ENCODE assay signal across 8 cellular contexts in genomic region chr5:159444441-159445082, GRCh38.
A peak's percentile ranks its signal among the peaks of the same experiment; 100 is the strongest.
DNase-seq lines count a peak whose midpoint lies in the region; ATAC-seq and TF ChIP-seq lines count a peak whose summit lies in the region.

No MANE protein-coding gene starts in this region.

- H4K5ac ChIP-seq in mesendoderm (ENCODE audit: low read length) = no peak overlapping the region

- no peaks in the 10 kb centered on the region for H3K27me3 ChIP-seq in GM23248 (replicated peaks; ENCODE audit: insufficient read depth)
- no peaks in the 10 kb centered on the region for H3K27me3 ChIP-seq in mesendoderm (ENCODE audit: insufficient read depth, low read length, poor library complexity)

- no peak for ATAC-seq in HG03135 (IDR thresholded peaks at IDR 0.05; ENCODE audit: unreplicated experiment)

- H3K4ac ChIP-seq in mesendoderm (ENCODE audit: low read depth, low read length) = no peak overlapping the region

- H3K27ac ChIP-seq in GM23248 = no peak overlapping the region
- no peak overlapping the region for H3K27ac ChIP-seq in mesendoderm (ENCODE audit: low read depth, low read length)

- no peaks in the 10 kb centered on the region for H3K9me2 ChIP-seq in GM23248 (ENCODE audit: insufficient read depth)

- no peaks in the 10 kb centered on the region for H3K79me2 ChIP-seq in GM23248 (ENCODE audit: insufficient read depth)
- no peaks in the 10 kb centered on the region for H3K79me2 ChIP-seq in mesendoderm (ENCODE audit: control insufficient read depth, insufficient read depth, low read length)

- no peaks in the 10 kb centered on the region for H3K36me3 ChIP-seq in GM23248 (ENCODE audit: low read depth)
- H3K36me3 ChIP-seq in mesendoderm (ENCODE audit: control insufficient read depth, insufficient read depth, low read length) = no peaks in the 10 kb centered on the region

- no peaks in the 10 kb centered on the region for H3K9me3 ChIP-seq in GM23248 (ENCODE audit: low read depth)

- no peak overlapping the region for H3K9ac ChIP-seq in GM23248
- no peak overlapping the region for H3K9ac ChIP-seq in mesendoderm (ENCODE audit: low read length)

- no peak overlapping the region for H2BK120ac ChIP-seq in mesendoderm (ENCODE audit: low read depth, low read length)

- H3K56ac ChIP-seq in mesendoderm (ENCODE audit: low read length) = no peak overlapping the region

- no peaks in the 10 kb centered on the region for H3K4me1 ChIP-seq in GM23248 (ENCODE audit: insufficient read depth)
- H3K4me1 ChIP-seq in mesendoderm (ENCODE audit: control insufficient read depth, low read depth, low read length) = peaks cover 3% of the 10 kb centered on the region

- no peak overlapping the region for H2AFZ ChIP-seq in GM23248

- H2AK5ac ChIP-seq in mesendoderm (ENCODE audit: low read length) = no peak overlapping the region

- H3K4me2 ChIP-seq in GM23248 (ENCODE audit: unreplicated experiment) (no peak overlapping the region), mesendoderm (ENCODE audit: low read length) (no peak overlapping the region)

- DNase-seq in DMS79 (lab: John Stamatoyannopoulos, UW) = peak; percentile 17
- peak; percentile 66 for DNase-seq in GM23248
- DNase-seq in NCI-H524 treated with DMSO at 0.1 percent for 48 hours (lab: John Stamatoyannopoulos, UW) = peak; percentile 7
- peak; percentile 77 to 79 for DNase-seq in cardiac fibroblast (ENCODE audit: low read depth in 2 of 2)
- DNase-seq in mesendoderm = peak; percentile 78
- no peak for DNase-seq in activated effector memory CD4-positive, alpha-beta T cell treated with Interleukin-2 at 50 U/mL for 16 hours
- DNase-seq in stimulated activated CD4-positive, alpha-beta T cell treated with anti-CD3 and anti-CD28 coated beads, Interleukin-4, amount 100 ng/mL, for 24 hours = no peak

- no peak overlapping the region for H2BK15ac ChIP-seq in mesendoderm (replicated peaks; ENCODE audit: low read depth)

- no peak overlapping the region for H4K8ac ChIP-seq in mesendoderm (ENCODE audit: low read depth, low read length)

- in situ Hi-C loops in GM23248 (cut with MboI) = loop anchor here (10.0 to 25.0 kb wide), 3 partner anchors 282 to 520 kb away; partner anchors contain the start of gene ADRA1B

- no peaks in the 10 kb centered on the region for H4K20me1 ChIP-seq in GM23248 (ENCODE audit: insufficient read depth)

- no peak overlapping the region for H2BK5ac ChIP-seq in mesendoderm (ENCODE audit: low read length)

- WGBS in GM23248 (ENCODE audit: low coverage in 1 of 2, low lambda C conversion rate in 2 of 2, missing lambda C conversion rate in 2 of 2), 2 experiments = 50 to 56% methylated on average over 6 of the region's 6 CpGs
- WGBS in mesendoderm (ENCODE audit: extremely low coverage, insufficient coverage, low lambda C conversion rate) = 100% methylated on average over 1 of the region's 6 CpGs

- no peaks in the 10 kb centered on the region for H3F3A ChIP-seq in GM23248 (ENCODE audit: insufficient read depth)

- H3K79me1 ChIP-seq in mesendoderm (ENCODE audit: low read length) = no peaks in the 10 kb centered on the region

- no peak overlapping the region for H3K4me3 ChIP-seq in GM23248
- H3K4me3 ChIP-seq in cardiac fibroblast (replicated peaks in 1 of 2; ENCODE audit: low read depth in 2 of 2, low read length in 2 of 2) = no peak overlapping the region
- H3K4me3 ChIP-seq in mesendoderm (ENCODE audit: low read length) = no peak overlapping the region

- no peak overlapping the region for H3K18ac ChIP-seq in mesendoderm (ENCODE audit: low read length)

- H3K23ac ChIP-seq in mesendoderm (ENCODE audit: low read length) = no peak overlapping the region

- peak; percentile 48 for TF ChIP-seq CTCF in cardiac fibroblast (IDR thresholded peaks at IDR 0.05; ENCODE audit: low read depth, low read length)

Comparison
In these comparisons a context has a peak if more than half of its experiments do, and no peak if none do; other contexts are left out.
1. DNase-seq: peak in DMS79 (single experiment), GM23248 (single experiment), NCI-H524 treated with DMSO at 0.1 percent for 48 hours (single experiment), cardiac fibroblast (2 of 2) and mesendoderm (single experiment); none in activated effector memory CD4-positive, alpha-beta T cell treated with Interleukin-2 at 50 U/mL for 16 hours (single experiment) and stimulated activated CD4-positive, alpha-beta T cell treated with anti-CD3 and anti-CD28 coated beads, Interleukin-4, amount 100 ng/mL, for 24 hours (single experiment).